Comparison of ENCODE assay signal across 10 cellular contexts in genomic region chr11:124536520-124536919, GRCh38. TPM values are rescaled to one million over a fixed set of nuclear protein-coding genes. Genes with fewer than 3 reads are reported as not detected.
DNase-seq lines count a peak whose midpoint lies in the region; ATAC-seq and TF ChIP-seq lines count a peak whose summit lies in the region.
"Had no signal": no experiment of that assay in that cellular context is flagged by ENCODE, and none has a peak within 500 bp of the region (broad histone marks: within the 10 kb centered on the region; RNA-seq: fewer than 3 reads in every experiment).

No MANE protein-coding gene starts in this region.

- H3K27me3 ChIP-seq in IMR-90 (ENCODE audit: control insufficient read depth, insufficient read depth, low read length), result no peaks in the 10 kb centered on the region

- no peak overlapping the region for H2BK15ac ChIP-seq in IMR-90 (ENCODE audit: low read depth, low read length)

- H3K14ac ChIP-seq in IMR-90 (replicated peaks; ENCODE audit: low read depth, low read length), result no peak overlapping the region

- no peaks in the 10 kb centered on the region for H3K36me3 ChIP-seq in IMR-90 (ENCODE audit: control insufficient read depth, insufficient read depth, low read length)

- H3K27ac ChIP-seq in IMR-90 (ENCODE audit: insufficient read depth, low read length), result no peak overlapping the region

- H3K27me3 Mint-ChIP-seq in WTC11 (ENCODE audit: low read depth), result no peaks in the 10 kb centered on the region

- no peak for TF ChIP-seq RAD21 in IMR-90 (IDR thresholded peaks at IDR 0.05; ENCODE audit: low read length)

- CTCF ChIA-PET in IMR-90 (lab: Yijun Ruan, JAX), result no interaction called here
- CTCF ChIA-PET in WTC11 (lab: Charles Lee), result interaction anchor here (0.6 to 2.2 kb wide), 21 partner anchors 8 to 588 kb away, joined by 3 to 13 read pairs (median 4); partner anchors contain the start of gene TBRG1

- H2BK20ac ChIP-seq in IMR-90 (ENCODE audit: low read depth, low read length), result no peak overlapping the region

- peaks cover 8% of the 10 kb centered on the region for H3K4me1 Mint-ChIP-seq in WTC11

- dilution Hi-C loops in IMR-90 (cut with HindIII; ENCODE audit: low sequenced_read_pairs, unreplicated experiment), result no loop called here

- no peak overlapping the region for H2AK5ac ChIP-seq in IMR-90 (ENCODE audit: low read depth, low read length)

- POLR2A ChIA-PET in IMR-90 (lab: Charles Lee; ENCODE audit: unreplicated experiment), result no interaction called here
- POLR2A ChIA-PET in WTC11 (lab: Charles Lee), result interaction anchor here (0.7 kb wide), 1 partner anchor 86 kb away, joined by 3 read pairs; the partner anchor contains the start of gene TBRG1

- intact Hi-C loops in IMR-90 (cut with micrococcal nuclease), result no loop called here

- H3K36me3 Mint-ChIP-seq in WTC11, result no peaks in the 10 kb centered on the region

- BruUV-seq in IMR-90 (replicated peaks; lab: Mats Ljungman, UMichigan), result no TSS peak

- no peak overlapping the region for H3K23ac ChIP-seq in IMR-90 (ENCODE audit: low read depth, low read length)

- no peak overlapping the region for H2AK9ac ChIP-seq in IMR-90 (replicated peaks; ENCODE audit: low read depth, low read length, poor library complexity)

- TF ChIP-seq POLR2A in IMR-90 (IDR thresholded peaks at IDR 0.05; ENCODE audit: low read depth, low read length), result no peak

- H3K9me3 Mint-ChIP-seq in WTC11, result no peaks in the 10 kb centered on the region

- H4K8ac ChIP-seq in IMR-90 (ENCODE audit: low read depth in 2 of 2, low read length in 2 of 2), result no peak overlapping the region

- H2AFZ ChIP-seq in IMR-90 (replicated peaks; ENCODE audit: low read length, poor library complexity), result no peak overlapping the region

- no peak overlapping the region for H2BK120ac ChIP-seq in IMR-90 (ENCODE audit: low read depth, low read length)

- no peaks in the 10 kb centered on the region for H3K9me1 ChIP-seq in IMR-90 (ENCODE audit: insufficient read depth, low read length)

- no peak overlapping the region for H3K4me2 ChIP-seq in IMR-90 (ENCODE audit: low read depth, low read length)

- H3K79me1 ChIP-seq in IMR-90 (ENCODE audit: low read depth in 1 of 2, low read length in 2 of 2), result no peaks in the 10 kb centered on the region

- no peak for ATAC-seq in IMR-90 (ENCODE audit: low read depth)
- peak; percentile 100 for ATAC-seq in WTC11
- no peak for ATAC-seq in GM18873 (IDR thresholded peaks at IDR 0.05; ENCODE audit: low FRiP score, unreplicated experiment)

- H3K4me3 ChIP-seq in IMR-90 (ENCODE audit: insufficient read depth, low read depth, low read length), result no peak overlapping the region

- H2BK5ac ChIP-seq in IMR-90 (ENCODE audit: low read depth, low read length, poor library complexity, severe bottlenecking), result no peak overlapping the region

- H3K9me3 ChIP-seq in IMR-90 (ENCODE audit: control insufficient read depth, insufficient read depth, low read length), result no peaks in the 10 kb centered on the region

- DNase-seq in IMR-90 (peak; percentile 39), WTC11 (ENCODE audit: low spot score) (peak; percentile 63), hippocampal formation (lab: John Stamatoyannopoulos, UW) (peak; percentile 13 to 22), smooth muscle cell of the brain vasculature (ENCODE audit: low read depth, low spot score) (peak; percentile 15), NCI-H2196 treated with DMSO at 0.1 percent for 48 hours (lab: John Stamatoyannopoulos, UW; ENCODE audit: unreplicated experiment) (no peak), NCI-H226 (no peak), OCI-M2 (lab: John Stamatoyannopoulos, UW; ENCODE audit: unreplicated experiment) (no peak)
- DNase-seq: midbrain had no signal

- no peak overlapping the region for H3K4ac ChIP-seq in IMR-90 (ENCODE audit: low read depth, low read length)

- H3K27ac Mint-ChIP-seq in WTC11, result peak overlapping the region; percentile 64; the same call in 1 of the 2 replicates

- no peak overlapping the region for H3K4me3 Mint-ChIP-seq in WTC11

- H3K9ac ChIP-seq in IMR-90 (ENCODE audit: low read depth, low read length), result no peak overlapping the region

- H4K5ac ChIP-seq in IMR-90 (ENCODE audit: low read depth, low read length), result no peak overlapping the region

- no peak overlapping the region for H3K18ac ChIP-seq in IMR-90 (ENCODE audit: low read depth, low read length)

- in situ Hi-C loops in IMR-90 (cut with MboI; ENCODE audit: low sequenced_read_pairs), result no loop called here

- H3K56ac ChIP-seq in IMR-90 (ENCODE audit: extremely low read depth, insufficient read depth, low read length), result no peak overlapping the region

- H4K91ac ChIP-seq in IMR-90 (ENCODE audit: insufficient read depth, low read depth, low read length), result no peak overlapping the region

- no peaks in the 10 kb centered on the region for H4K20me1 ChIP-seq in IMR-90 (ENCODE audit: insufficient read depth, low read length)

- WGBS in IMR-90 (ENCODE audit: extremely low coverage in 2 of 2, insufficient read length in 1 of 2), 2 experiments, result 17% methylated on average over 1 of the region's 6 CpGs; no CpG with 5 or more reads in 1 of the 2 experiments

- TF ChIP-seq CTCF in IMR-90 (conservative IDR thresholded peaks at IDR 0.05; ENCODE audit: low read depth, low read length), result no peak
- no peak for TF ChIP-seq CTCF in WTC11 (IDR thresholded peaks at IDR 0.05)

- no peaks in the 10 kb centered on the region for H3K4me1 ChIP-seq in IMR-90 (ENCODE audit: control insufficient read depth, insufficient read depth, low read length)

TF ChIP-seq in IMR-90, 13 proteins besides CTCF, POLR2A, EP300 and RAD21:
- TF ChIP-seq BHLHE40 (IDR thresholded peaks at IDR 0.05; ENCODE audit: low read depth, low read length) (no peak), FOS (IDR thresholded peaks at IDR 0.05; ENCODE audit: low read depth, low read length) (no peak), CEBPB (IDR thresholded peaks at IDR 0.05; ENCODE audit: low read depth, low read length) (peak; percentile 58; the same call in 1 of the 2 replicates), MAZ (IDR thresholded peaks at IDR 0.05; ENCODE audit: borderline replicate concordance, low read depth, low read length) (no peak)
- TF ChIP-seq, protein P1, sequence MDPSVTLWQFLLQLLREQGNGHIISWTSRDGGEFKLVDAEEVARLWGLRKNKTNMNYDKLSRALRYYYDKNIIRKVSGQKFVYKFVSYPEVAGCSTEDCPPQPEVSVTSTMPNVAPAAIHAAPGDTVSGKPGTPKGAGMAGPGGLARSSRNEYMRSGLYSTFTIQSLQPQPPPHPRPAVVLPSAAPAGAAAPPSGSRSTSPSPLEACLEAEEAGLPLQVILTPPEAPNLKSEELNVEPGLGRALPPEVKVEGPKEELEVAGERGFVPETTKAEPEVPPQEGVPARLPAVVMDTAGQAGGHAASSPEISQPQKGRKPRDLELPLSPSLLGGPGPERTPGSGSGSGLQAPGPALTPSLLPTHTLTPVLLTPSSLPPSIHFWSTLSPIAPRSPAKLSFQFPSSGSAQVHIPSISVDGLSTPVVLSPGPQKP (IDR thresholded peaks at IDR 0.05; ENCODE audit: borderline replicate concordance, low read depth, low read length), result no peak

TF ChIP-seq in WTC11, 78 proteins besides CTCF, POLR2A, EP300 and RAD21 (continues in another document):
- TF ChIP-seq, protein P2, sequence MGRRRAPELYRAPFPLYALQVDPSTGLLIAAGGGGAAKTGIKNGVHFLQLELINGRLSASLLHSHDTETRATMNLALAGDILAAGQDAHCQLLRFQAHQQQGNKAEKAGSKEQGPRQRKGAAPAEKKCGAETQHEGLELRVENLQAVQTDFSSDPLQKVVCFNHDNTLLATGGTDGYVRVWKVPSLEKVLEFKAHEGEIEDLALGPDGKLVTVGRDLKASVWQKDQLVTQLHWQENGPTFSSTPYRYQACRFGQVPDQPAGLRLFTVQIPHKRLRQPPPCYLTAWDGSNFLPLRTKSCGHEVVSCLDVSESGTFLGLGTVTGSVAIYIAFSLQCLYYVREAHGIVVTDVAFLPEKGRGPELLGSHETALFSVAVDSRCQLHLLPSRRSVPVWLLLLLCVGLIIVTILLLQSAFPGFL (CRISPR knock-in tag; IDR thresholded peaks at IDR 0.05; ENCODE audit: borderline replicate concordance), result no peak
- no peak for TF ChIP-seq PRRX2 (CRISPR knock-in tag; IDR thresholded peaks at IDR 0.05)
- TF ChIP-seq SOX15 (CRISPR knock-in tag; IDR thresholded peaks at IDR 0.05), result no peak
- TF ChIP-seq ZNF219 (CRISPR knock-in tag; IDR thresholded peaks at IDR 0.05; ENCODE audit: borderline replicate concordance), result no peak
- no peak for TF ChIP-seq PRDM15 (CRISPR knock-in tag; IDR thresholded peaks at IDR 0.05)

RNA-seq across cellular contexts. Expression of gene OR8B12, which starts 6.9 kb away (rescaled TPM):
- total RNA-seq in IMR-90 (2012; rRNA removed) (not detected in 2 replicates), WTC11 (2021) (not detected in 3 replicates)
- not detected in 2 replicates for polyA plus RNA-seq in IMR-90 (2012; rRNA removed)
- not detected in 2 replicates for polyA plus RNA-seq in IMR-90 (2012; cell fraction: cytosol; rRNA removed)
- not detected in 2 replicates for polyA plus RNA-seq in IMR-90 (2012; cell fraction: nucleus; rRNA removed; ENCODE audit: low replicate concordance)
- total RNA-seq: cerebellum had no signal

RNA-seq across cellular contexts. Expression of gene OR8A1, which starts 33.3 kb away (rescaled TPM):
- total RNA-seq in IMR-90 (2012; rRNA removed) (not detected in 2 replicates), WTC11 (2021) (not detected in 3 replicates)
- not detected in 2 replicates for polyA plus RNA-seq in IMR-90 (2012; rRNA removed)
- polyA plus RNA-seq in IMR-90 (2012; cell fraction: cytosol; rRNA removed), result not detected in 2 replicates
- polyA plus RNA-seq in IMR-90 (2012; cell fraction: nucleus; rRNA removed; ENCODE audit: low replicate concordance), result not detected in 2 replicates
- total RNA-seq: cerebellum had no signal

Comparison
In these comparisons a context has a peak if more than half of its experiments do, and no peak if none do; other contexts are left out.
1. DNase-seq: peak in IMR-90 (single experiment), WTC11 (single experiment), hippocampal formation (2 of 2) and smooth muscle cell of the brain vasculature (single experiment); none in NCI-H2196 treated with DMSO at 0.1 percent for 48 hours (single experiment), NCI-H226 (single experiment) and OCI-M2 (single experiment).